27 cellular contexts compared by ENCODE assay signal in genomic region chr7:45048748-45049147, GRCh38. TPM values are rescaled to one million over a fixed set of nuclear protein-coding genes. Genes with fewer than 3 reads are reported as not detected.
DNase-seq lines count a peak whose midpoint lies in the region; ATAC-seq and TF ChIP-seq lines count a peak whose summit lies in the region.
"Had no signal": no experiment of that assay in that cellular context is flagged by ENCODE, and none has a peak within 500 bp of the region (broad histone marks: within the 10 kb centered on the region; RNA-seq: fewer than 3 reads in every experiment).

No MANE protein-coding gene starts in this region.

- H3K4me1 ChIP-seq in HCT116 (ENCODE audit: control insufficient read depth in 1 of 2, insufficient read depth in 2 of 2, low read length in 2 of 2) = peaks cover 0 to 16% of the 10 kb centered on the region in 2 experiments; a peak in 2 of 4 replicates
- H3K4me1 ChIP-seq in naive thymus-derived CD4-positive, alpha-beta T cell (ENCODE audit: control insufficient read depth in 2 of 2, insufficient read depth in 2 of 2, low read length in 2 of 2) = peaks cover 3 to 6% of the 10 kb centered on the region in 2 donors
- H3K4me1 ChIP-seq: body of pancreas, HAP-1, left lung, uterus had no signal

- H3K4me3 Mint-ChIP-seq in activated naive CD4-positive, alpha-beta T cell treated with anti-CD3 and anti-CD28 coated beads, Interleukin-2, amount 10 ng/mL, durations not matched to agents 7 days and 5 days = no peak overlapping the region
- no peak overlapping the region for H3K4me3 Mint-ChIP-seq in activated T-helper 17 cell treated with anti-CD3 and anti-CD28 coated beads, Interleukin-2, amount 50 U/mL, for 72 hours
- no peak overlapping the region for H3K4me3 Mint-ChIP-seq in naive thymus-derived CD4-positive, alpha-beta T cell
- H3K4me3 Mint-ChIP-seq: nephron progenitor cell; stimulated activated memory B cell treated with anti-CD40 and anti-IgM and Interleukin-4, amounts not matched to agents 10 μg/mL and 1 μg/mL and 100 μg/mL, for 72 hours; WTC11 had no signal

- CTCF ChIA-PET in activated naive CD4-positive, alpha-beta T cell treated with anti-CD3 and anti-CD28 coated beads, Interleukin-2, amount 10 ng/mL, durations not matched to agents 7 days and 5 days (lab: Charles Lee) = no interaction called here
- CTCF ChIA-PET in HCT116 (lab: Charles Lee) = no interaction called here
- CTCF ChIA-PET in naive thymus-derived CD4-positive, alpha-beta T cell (lab: Charles Lee) = interaction anchor here (2.2 kb wide), 1 partner anchor 75 kb away, joined by 17 read pairs; no protein-coding TSS in a partner anchor

- H4K20me1 ChIP-seq in HCT116 (ENCODE audit: insufficient read depth) = no peaks in the 10 kb centered on the region

- H3K4me2 ChIP-seq in HCT116 (ENCODE audit: low read length) = peak overlapping the region; percentile 35

- H3K9me2 ChIP-seq in HCT116 (ENCODE audit: insufficient read depth) = no peaks in the 10 kb centered on the region

- H3K4me1 Mint-ChIP-seq in activated naive CD4-positive, alpha-beta T cell treated with anti-CD3 and anti-CD28 coated beads, Interleukin-2, amount 10 ng/mL, durations not matched to agents 7 days and 5 days = peaks cover 29% of the 10 kb centered on the region
- peaks cover 15% of the 10 kb centered on the region for H3K4me1 Mint-ChIP-seq in activated T-helper 17 cell treated with anti-CD3 and anti-CD28 coated beads, Interleukin-2, amount 50 U/mL, for 72 hours
- peaks cover 33 to 77% (median 65%) of the 10 kb centered on the region in 7 donors for H3K4me1 Mint-ChIP-seq in naive thymus-derived CD4-positive, alpha-beta T cell
- H3K4me1 Mint-ChIP-seq: nephron progenitor cell, WTC11 had no signal

- TF ChIP-seq CTCF in HCT116 (IDR thresholded peaks at IDR 0.05 in 2 of 3, conservative IDR thresholded peaks at IDR 0.05 in 1 of 3; ENCODE audit: borderline replicate concordance in 1 of 3, insufficient read depth in 1 of 3, low read depth in 2 of 3, low read length in 2 of 3) = no peak

- H3K27ac ChIP-seq in HCT116 (ENCODE audit: low read depth, low read length) = no peak overlapping the region
- H3K27ac ChIP-seq in naive thymus-derived CD4-positive, alpha-beta T cell (ENCODE audit: low read depth, low read length) = peak overlapping the region; percentile 12
- H3K27ac ChIP-seq: BLaER1 treated with 17β-estradiol and CSF1 and Interleukin-3, amounts not matched to agents 10 nM and 100 nM; body of pancreas; left lung; ovary; spleen; thoracic aorta; uterus had no signal

- no peak overlapping the region for H3K27ac Mint-ChIP-seq in activated naive CD4-positive, alpha-beta T cell treated with anti-CD3 and anti-CD28 coated beads, Interleukin-2, amount 50 U/mL, for 72 hours
- H3K27ac Mint-ChIP-seq in activated naive CD4-positive, alpha-beta T cell treated with anti-CD3 and anti-CD28 coated beads, Interleukin-2, amount 10 ng/mL, durations not matched to agents 7 days and 5 days = no peak overlapping the region
- peak overlapping the region; percentile 74 for H3K27ac Mint-ChIP-seq in activated T-helper 17 cell treated with anti-CD3 and anti-CD28 coated beads, Interleukin-2, amount 50 U/mL, for 72 hours
- H3K27ac Mint-ChIP-seq in naive thymus-derived CD4-positive, alpha-beta T cell = peak overlapping the region in 4 of 9 donors; percentile 5 to 62 (median 24)
- H3K27ac Mint-ChIP-seq: nephron progenitor cell; stimulated activated memory B cell treated with anti-CD40 and anti-IgM and Interleukin-4, amounts not matched to agents 10 μg/mL and 1 μg/mL and 100 μg/mL, for 72 hours; WTC11 had no signal

- TF ChIP-seq RAD21 in HCT116 (IDR thresholded peaks at IDR 0.05; ENCODE audit: low read depth) = no peak

- no peak overlapping the region for H3K9ac ChIP-seq in HCT116 (ENCODE audit: low read length)
- H3K9ac ChIP-seq: BLaER1 treated with 17β-estradiol and CSF1 and Interleukin-3, amounts not matched to agents 10 nM and 100 nM had no signal

- H3K79me2 ChIP-seq in HCT116 (ENCODE audit: insufficient read depth, low read length) = no peaks in the 10 kb centered on the region; the same call in 1 of the 2 replicates

- ATAC-seq in activated naive CD4-positive, alpha-beta T cell treated with anti-CD3 and anti-CD28 coated beads, Interleukin-2, amount 50 U/mL, for 72 hours = peak; percentile 34 to 76
- ATAC-seq in HCT116 = peak; percentile 80
- peak; percentile 64 for ATAC-seq in activated T-helper 17 cell treated with anti-CD3 and anti-CD28 coated beads, Interleukin-2, amount 50 U/mL, for 72 hours (replicated peaks)
- ATAC-seq in naive thymus-derived CD4-positive, alpha-beta T cell = no peak
- ATAC-seq: body of pancreas; esophagus mucosa; left lung; right cardiac atrium; stimulated activated memory B cell treated with anti-CD40 and anti-IgM and Interleukin-4, amounts not matched to agents 10 μg/mL and 1 μg/mL and 100 μg/mL, for 72 hours; WTC11 had no signal

- no peaks in the 10 kb centered on the region for H3K9me3 Mint-ChIP-seq in activated naive CD4-positive, alpha-beta T cell treated with anti-CD3 and anti-CD28 coated beads, Interleukin-2, amount 50 U/mL, for 72 hours
- no peaks in the 10 kb centered on the region for H3K9me3 Mint-ChIP-seq in activated naive CD4-positive, alpha-beta T cell treated with anti-CD3 and anti-CD28 coated beads, Interleukin-2, amount 10 ng/mL, durations not matched to agents 7 days and 5 days
- no peaks in the 10 kb centered on the region for H3K9me3 Mint-ChIP-seq in activated T-helper 17 cell treated with anti-CD3 and anti-CD28 coated beads, Interleukin-2, amount 50 U/mL, for 72 hours
- no peaks in the 10 kb centered on the region for H3K9me3 Mint-ChIP-seq in naive thymus-derived CD4-positive, alpha-beta T cell
- H3K9me3 Mint-ChIP-seq: nephron progenitor cell; stimulated activated memory B cell treated with anti-CD40 and anti-IgM and Interleukin-4, amounts not matched to agents 10 μg/mL and 1 μg/mL and 100 μg/mL, for 72 hours; WTC11 had no signal

- BruUV-seq in HCT116 (replicated peaks; lab: Mats Ljungman, UMichigan) = no TSS peak

- H3K36me3 Mint-ChIP-seq in activated naive CD4-positive, alpha-beta T cell treated with anti-CD3 and anti-CD28 coated beads, Interleukin-2, amount 50 U/mL, for 72 hours = peaks cover 12 to 16% of the 10 kb centered on the region in 2 donors
- H3K36me3 Mint-ChIP-seq in activated naive CD4-positive, alpha-beta T cell treated with anti-CD3 and anti-CD28 coated beads, Interleukin-2, amount 10 ng/mL, durations not matched to agents 7 days and 5 days = peaks cover 66% of the 10 kb centered on the region
- peaks cover 83% of the 10 kb centered on the region for H3K36me3 Mint-ChIP-seq in activated T-helper 17 cell treated with anti-CD3 and anti-CD28 coated beads, Interleukin-2, amount 50 U/mL, for 72 hours (ENCODE audit: low read depth)
- H3K36me3 Mint-ChIP-seq in naive thymus-derived CD4-positive, alpha-beta T cell = peaks cover 12 to 49% (median 43%) of the 10 kb centered on the region in 5 donors

- no peak overlapping the region for H2AFZ ChIP-seq in HCT116 (ENCODE audit: low read depth, low read length, poor library complexity, severe bottlenecking)

- no peaks in the 10 kb centered on the region for H3K27me3 ChIP-seq in HCT116 (ENCODE audit: insufficient read depth, low read length)
- H3K27me3 ChIP-seq in naive thymus-derived CD4-positive, alpha-beta T cell (ENCODE audit: control insufficient read depth in 2 of 2, insufficient read depth in 2 of 2, low read length in 2 of 2) = no peaks in the 10 kb centered on the region
- H3K27me3 ChIP-seq: BLaER1 treated with 17β-estradiol and CSF1 and Interleukin-3, amounts not matched to agents 10 nM and 100 nM; body of pancreas; left lung; ovary; spleen; uterus had no signal

- H3K4me3 ChIP-seq in HCT116 (replicated peaks in 1 of 2; ENCODE audit: low read depth in 1 of 2, low read length in 2 of 2) = no peak overlapping the region
- no peak overlapping the region for H3K4me3 ChIP-seq in naive thymus-derived CD4-positive, alpha-beta T cell (ENCODE audit: low read length)
- H3K4me3 ChIP-seq: BLaER1 treated with 17β-estradiol and CSF1 and Interleukin-3, amounts not matched to agents 10 nM and 100 nM; body of pancreas; HAP-1; left lung; ovary; spleen; thoracic aorta; uterus had no signal

- no peak for TF ChIP-seq POLR2A in HCT116 (IDR thresholded peaks at IDR 0.05; ENCODE audit: borderline replicate concordance, extremely low read depth, insufficient read depth, insufficient read length)

- POLR2A ChIA-PET in HCT116 (lab: Charles Lee) = no interaction called here
- POLR2A ChIA-PET in naive thymus-derived CD4-positive, alpha-beta T cell (lab: Charles Lee) = interaction anchor here (0.9 to 2.5 kb wide), 8 partner anchors 9 to 78 kb away, joined by 3 to 11 read pairs (median 4); partner anchors contain the start of gene MYO1G

- no peaks in the 10 kb centered on the region for H3K27me3 Mint-ChIP-seq in activated naive CD4-positive, alpha-beta T cell treated with anti-CD3 and anti-CD28 coated beads, Interleukin-2, amount 10 ng/mL, durations not matched to agents 7 days and 5 days
- H3K27me3 Mint-ChIP-seq in activated T-helper 17 cell treated with anti-CD3 and anti-CD28 coated beads, Interleukin-2, amount 50 U/mL, for 72 hours = no peaks in the 10 kb centered on the region
- no peaks in the 10 kb centered on the region for H3K27me3 Mint-ChIP-seq in naive thymus-derived CD4-positive, alpha-beta T cell
- H3K27me3 Mint-ChIP-seq: stimulated activated memory B cell treated with anti-CD40 and anti-IgM and Interleukin-4, amounts not matched to agents 10 μg/mL and 1 μg/mL and 100 μg/mL, for 72 hours had no signal

- H3K9me3 ChIP-seq in HCT116 (ENCODE audit: control insufficient read depth in 1 of 2, insufficient read depth in 1 of 2, low read depth in 1 of 2, low read length in 2 of 2) = no peaks in the 10 kb centered on the region
- no peaks in the 10 kb centered on the region for H3K9me3 ChIP-seq in naive thymus-derived CD4-positive, alpha-beta T cell (ENCODE audit: control insufficient read depth in 2 of 3, low read length in 3 of 3)
- H3K9me3 ChIP-seq: body of pancreas, HAP-1, left lung, ovary, spleen, thoracic aorta, uterus had no signal

- DNase-seq in activated naive CD4-positive, alpha-beta T cell treated with anti-CD3 and anti-CD28 coated beads, Interleukin-2, amount 50 U/mL, for 72 hours (ENCODE audit: low spot score in 2 of 2) = peak in 1 of 2 donors; percentile 34
- DNase-seq in activated naive CD4-positive, alpha-beta T cell treated with anti-CD3 and anti-CD28 coated beads, Interleukin-2, amount 10 ng/mL, durations not matched to agents 7 days and 5 days = no peak
- DNase-seq in HCT116 (ENCODE audit: low read depth, low spot score) = no peak
- no peak for DNase-seq in naive thymus-derived CD4-positive, alpha-beta T cell
- no peak for DNase-seq in SIG-M5 treated with dmso at 0.1 percent for 504 hours (lab: John Stamatoyannopoulos, UW; ENCODE audit: unreplicated experiment)
- DNase-seq in NCI-H446 (lab: John Stamatoyannopoulos, UW) = no peak
- no peak for DNase-seq in NCI-H2227 (lab: John Stamatoyannopoulos, UW; ENCODE audit: unreplicated experiment)
- DNase-seq: body of pancreas; effector CD8-positive, alpha-beta T cell; left lung; midbrain; NCI-H1092; NCI-H187; NCI-H774; nephron progenitor cell; ovary; right cardiac atrium; spleen; stimulated activated CD4-positive, alpha-beta T cell treated with anti-CD3 and anti-CD28 coated beads, Interleukin-2, amount 100 ng/mL, for 48 hours; uterus had no signal

- RAD21 ChIA-PET in HCT116 (lab: Charles Lee; ENCODE audit: low non-redundant PET in 1 of 2, low total read pairs in 2 of 2, uncharacterized antibody in 2 of 2, unreplicated experiment in 2 of 2) = no interaction called here

- intact Hi-C loops in HCT116 (cut with micrococcal nuclease) = no loop called here
- intact Hi-C loops in naive thymus-derived CD4-positive, alpha-beta T cell (cut with micrococcal nuclease) = no loop called here

- no peaks in the 10 kb centered on the region; a peak in 1 of 4 replicates for H3K36me3 ChIP-seq in HCT116 (ENCODE audit: control insufficient read depth in 1 of 2, insufficient read depth in 2 of 2, low read length in 2 of 2)
- H3K36me3 ChIP-seq in naive thymus-derived CD4-positive, alpha-beta T cell (ENCODE audit: control insufficient read depth in 2 of 3, insufficient read depth in 3 of 3, low read length in 3 of 3) = peaks cover 0 to 76% (median 17%) of the 10 kb centered on the region in 3 experiments
- H3K36me3 ChIP-seq: HAP-1, ovary, uterus had no signal

RNA-seq across cellular contexts. Expression of gene NACAD, which starts 40.0 kb away (rescaled TPM):
- total RNA-seq in activated naive CD4-positive, alpha-beta T cell treated with anti-CD3 and anti-CD28 coated beads, Interleukin-2, amount 50 U/mL, for 72 hours = under 1 TPM; 0.09 to 0.19 TPM
- total RNA-seq in HCT116 (2021; ENCODE audit: unreplicated experiment) = 0.05 TPM
- 0.01 TPM in 2 replicates for polyA plus RNA-seq in HCT116 (2012)
- total RNA-seq in activated T-helper 17 cell treated with anti-CD3 and anti-CD28 coated beads, Interleukin-2, amount 50 U/mL, for 72 hours = 1 to 10 TPM in 1 of 2 donors, under 1 TPM in 1; 0.71 to 1.3 TPM
- under 1 TPM in 1 of 5 experiments, not detected in 4; 0.15 TPM for total RNA-seq in naive thymus-derived CD4-positive, alpha-beta T cell
- under 1 TPM in 1 of 2 donors, not detected in 1; 0.08 TPM for polyA plus RNA-seq in naive thymus-derived CD4-positive, alpha-beta T cell

RNA-seq across cellular contexts. Expression of gene CCM2, which starts 48.7 kb away (rescaled TPM):
- total RNA-seq in activated naive CD4-positive, alpha-beta T cell treated with anti-CD3 and anti-CD28 coated beads, Interleukin-2, amount 50 U/mL, for 72 hours = 100 to 1,000 TPM in 1 of 2 donors, 10 to 100 TPM in 1; 79.2 to 130 TPM
- total RNA-seq in HCT116 (2021; ENCODE audit: unreplicated experiment) = 34.4 TPM
- polyA plus RNA-seq in HCT116 (2012) = 34.6 and 38.9 TPM in 2 replicates
- total RNA-seq in activated T-helper 17 cell treated with anti-CD3 and anti-CD28 coated beads, Interleukin-2, amount 50 U/mL, for 72 hours = 10 to 100 TPM; 69.8 to 79.3 TPM
- 100 to 1,000 TPM in 3 of 5 experiments, 10 to 100 TPM in 2; 80.4 to 200 (median 119) TPM for total RNA-seq in naive thymus-derived CD4-positive, alpha-beta T cell
- polyA plus RNA-seq in naive thymus-derived CD4-positive, alpha-beta T cell = 100 to 1,000 TPM in 1 of 2 donors, 10 to 100 TPM in 1; 75.9 to 123 TPM
